8 cellular contexts compared by ENCODE assay signal in genomic region chr11:64246874-64247728, GRCh38. TPM values are rescaled to one million over a fixed set of nuclear protein-coding genes. Genes with fewer than 3 reads are reported as not detected.
DNase-seq lines count a peak whose midpoint lies in the region; ATAC-seq lines count a peak whose summit lies in the region.

Gene PPP1R14B, minus strand, starts transcription at chr11:64246943. Its CDS starts 270 bp downstream, at chr11:64246673.

- H3K27ac ChIP-seq in cingulate gyrus (ENCODE audit: low read depth, low read length): peak within 1 kb of the TSS; percentile 93

- intact Hi-C loops in activated CD4-positive, alpha-beta T cell treated with anti-CD3 and anti-CD28 coated beads for 36 hours (cut with DNase I, micrococcal nuclease): loop anchor here in 1 of 2 experiments (1.0 to 10.0 kb wide), 9 partner anchors 21 to 1642 kb away; partner anchors contain the start of genes BAD, ESRRA, MTA2 and NUDT22

- POLR2A ChIA-PET in activated CD4-positive, alpha-beta T cell treated with anti-CD3 and anti-CD28 coated beads for 36 hours (lab: Charles Lee): interaction anchor here (0.9 to 3.0 kb wide), 3 partner anchors 25 to 71 kb away, joined by 3 to 9 read pairs (median 5); partner anchors contain the start of genes PRDX5 and STIP1

- CTCF ChIA-PET in activated CD4-positive, alpha-beta T cell treated with anti-CD3 and anti-CD28 coated beads for 36 hours (lab: Charles Lee): interaction anchor here (1.1 to 2.4 kb wide), 3 partner anchors 41 to 109 kb away, joined by 3 to 8 read pairs (median 7); partner anchors contain the start of gene FERMT3

- H3K36me3 Mint-ChIP-seq in activated CD4-positive, alpha-beta T cell treated with anti-CD3 and anti-CD28 coated beads for 36 hours (ENCODE audit: low read depth): peaks cover 18% of the 10 kb centered on the region

- DNase-seq in GDM1 (lab: John Stamatoyannopoulos, UW) (peak; percentile 69), NCI-H524 treated with DMSO at 0.1 percent for 48 hours (lab: John Stamatoyannopoulos, UW) (peak; percentile 21), kidney glomerular epithelial cell (lab: John Stamatoyannopoulos, UW) (peak; percentile 64)
- DNase-seq in activated CD4-positive, alpha-beta T cell treated with anti-CD3 and anti-CD28 coated beads for 36 hours: peak; percentile 89
- DNase-seq in stimulated activated CD4-positive, alpha-beta T cell treated with anti-CD3 and anti-CD28 coated beads, Interleukin-12 subunit alpha, Interleukin-12 subunit beta, amount 100 ng/mL, for 48 hours (ENCODE audit: low read depth in 2 of 3, low spot score in 1 of 3): peak; percentile 66 to 78 (median 69)

- no peaks in the 10 kb centered on the region for H3K9me3 Mint-ChIP-seq in activated CD4-positive, alpha-beta T cell treated with anti-CD3 and anti-CD28 coated beads for 36 hours (ENCODE audit: low read depth)

- ATAC-seq in HG03135 (IDR thresholded peaks at IDR 0.05; ENCODE audit: unreplicated experiment) (peak; percentile 33), GM18868 (IDR thresholded peaks at IDR 0.05; ENCODE audit: unreplicated experiment) (no peak)
- peak; percentile 54 for ATAC-seq in activated CD4-positive, alpha-beta T cell treated with anti-CD3 and anti-CD28 coated beads for 36 hours

- peaks cover 34% of the 10 kb centered on the region for H3K4me1 Mint-ChIP-seq in activated CD4-positive, alpha-beta T cell treated with anti-CD3 and anti-CD28 coated beads for 36 hours

- H3K4me3 Mint-ChIP-seq in activated CD4-positive, alpha-beta T cell treated with anti-CD3 and anti-CD28 coated beads for 36 hours: peak within 1 kb of the TSS; percentile 94

- no peaks in the 10 kb centered on the region for H3K27me3 Mint-ChIP-seq in activated CD4-positive, alpha-beta T cell treated with anti-CD3 and anti-CD28 coated beads for 36 hours

- peak within 1 kb of the TSS; percentile 92 for H3K27ac Mint-ChIP-seq in activated CD4-positive, alpha-beta T cell treated with anti-CD3 and anti-CD28 coated beads for 36 hours

RNA-seq across cellular contexts. Expression of gene PPP1R14B, which starts in this region (rescaled TPM):
- 100 to 1,000 TPM; 261 to 267 TPM for total RNA-seq in activated CD4-positive, alpha-beta T cell treated with anti-CD3 and anti-CD28 coated beads for 36 hours

Comparison
In these comparisons a context has a peak if more than half of its experiments do, and no peak if none do; other contexts are left out.
1. DNase-seq: peak in every context shown above with its lines; median percentile 89 in activated CD4-positive, alpha-beta T cell treated with anti-CD3 and anti-CD28 coated beads for 36 hours; 69 in GDM1; 69 in stimulated activated CD4-positive, alpha-beta T cell treated with anti-CD3 and anti-CD28 coated beads, Interleukin-12 subunit alpha, Interleukin-12 subunit beta, amount 100 ng/mL, for 48 hours; 64 in kidney glomerular epithelial cell; 21 in NCI-H524 treated with DMSO at 0.1 percent for 48 hours.